ENCODE assay signal across 16 cellular contexts in the genomic region with DNA sequence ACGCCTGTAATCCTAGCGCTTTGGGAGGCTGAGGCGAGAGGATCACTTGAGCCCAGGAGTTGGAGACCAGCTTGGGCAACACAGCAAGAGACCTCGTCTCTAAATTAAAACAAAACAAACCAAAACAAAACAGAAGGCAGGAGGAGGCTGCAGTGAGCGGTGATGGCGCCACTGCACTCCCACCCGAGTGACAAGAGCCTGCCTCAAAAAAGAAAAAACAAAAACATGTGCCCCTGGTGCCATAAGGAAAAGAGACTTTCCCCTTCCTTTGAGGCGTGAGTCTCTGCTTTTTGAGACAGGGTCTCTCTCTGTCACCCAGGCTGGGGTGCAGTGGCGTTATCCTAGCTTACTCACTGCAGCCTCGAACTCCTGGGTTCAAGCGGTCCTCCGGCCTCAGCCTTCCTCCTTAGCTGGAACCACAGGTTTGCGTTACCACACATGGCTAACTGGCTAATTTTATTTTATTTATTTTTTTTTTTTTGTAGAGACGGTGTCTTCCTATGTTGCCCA. TPM values are rescaled to one million over a fixed set of nuclear protein-coding genes. Genes with fewer than 3 reads are reported as not detected.
A peak's percentile ranks its signal among the peaks of the same experiment; 100 is the strongest.
DNase-seq lines count a peak whose midpoint lies in the region; ATAC-seq and TF ChIP-seq lines count a peak whose summit lies in the region.
"Had no signal": no experiment of that assay in that cellular context is flagged by ENCODE, and none has a peak within 500 bp of the region (broad histone marks: within the 10 kb centered on the region; RNA-seq: fewer than 3 reads in every experiment).

No MANE protein-coding gene starts in this region.

- H3K27me3 ChIP-seq in dorsolateral prefrontal cortex (no peaks in the 10 kb centered on the region), psoas muscle (ENCODE audit: insufficient read depth in 3 of 3, low read length in 2 of 3) (no peaks in the 10 kb centered on the region)
- H3K27me3 ChIP-seq: thyroid gland had no signal

- H3K9me3 ChIP-seq in HEK293 (ENCODE audit: control insufficient read depth, insufficient read depth, low read depth, low read length) (no peaks in the 10 kb centered on the region), psoas muscle (no peaks in the 10 kb centered on the region)
- H3K9me3 ChIP-seq: thyroid gland had no signal

- H3K36me3 Mint-ChIP-seq in type B pancreatic cell, result no peaks in the 10 kb centered on the region

- no peak for ATAC-seq in psoas muscle
- ATAC-seq: PC-3 had no signal

- intact Hi-C loops in dorsolateral prefrontal cortex (cut with DNase I), result no loop called here
- intact Hi-C loops in psoas muscle (cut with DNase I), result no loop called here

- WGBS in psoas muscle, 3 donors, result 84 to 92% (median 88%) methylated on average over 14 of the region's 14 CpGs

- H3K9me3 Mint-ChIP-seq in type B pancreatic cell, result no peaks in the 10 kb centered on the region
- H3K9me3 Mint-ChIP-seq: activated T-helper 2 cell treated with anti-CD3 and anti-CD28 coated beads, Interferon-gamma antibody, Interleukin-2, Interleukin-4, amounts not matched to agents 10 μg/mL and 5 μg/mL and 100 μg/mL, durations not matched to agents 14 hours and 24 hours and 36 hours had no signal

- no peak overlapping the region for H3K4me3 ChIP-seq in HEK293 (ENCODE audit: low read depth, low read length)
- H3K4me3 ChIP-seq in dorsolateral prefrontal cortex, result no peak overlapping the region
- H3K4me3 ChIP-seq in psoas muscle, result no peak overlapping the region
- H3K4me3 ChIP-seq: thyroid gland had no signal

- H3K27me3 Mint-ChIP-seq in type B pancreatic cell, result no peaks in the 10 kb centered on the region
- H3K27me3 Mint-ChIP-seq: CD4-positive, alpha-beta memory T cell had no signal

- H3K4me1 Mint-ChIP-seq in type B pancreatic cell (ENCODE audit: unreplicated experiment), result peaks cover 11% of the 10 kb centered on the region

- H3K4me1 ChIP-seq in HEK293 (ENCODE audit: control insufficient read depth, insufficient read depth, low read length) (no peaks in the 10 kb centered on the region), psoas muscle (no peaks in the 10 kb centered on the region)
- H3K4me1 ChIP-seq: thyroid gland had no signal

- H3K4me3 Mint-ChIP-seq in type B pancreatic cell, result no peak overlapping the region

- POLR2A ChIA-PET in HEK293 (lab: Yijun Ruan, JAX), result interaction anchor here (0.8 kb wide), 1 partner anchor 220 kb away, joined by 7 read pairs; no protein-coding TSS in a partner anchor

- H3K27ac Mint-ChIP-seq in type B pancreatic cell, result no peak overlapping the region

- no peak for DNase-seq in dorsolateral prefrontal cortex
- DNase-seq in psoas muscle, result no peak
- DNase-seq in ecto neural progenitor cell (ENCODE audit: low spot score), result no peak
- no peak for DNase-seq in stimulated activated CD4-positive, alpha-beta T cell treated with anti-CD3 and anti-CD28 coated beads, Interleukin-2, amount 100 ng/mL, for 48 hours
- DNase-seq in type B pancreatic cell (ENCODE audit: extremely low spot score, unreplicated experiment), result no peak
- DNase-seq: effector CD4-positive, alpha-beta T cell; Kasumi-1; NCI-H1694; NCI-H524; stimulated activated CD4-positive, alpha-beta T cell treated with anti-CD3 and anti-CD28 coated beads, Interleukin-12 subunit alpha, Interleukin-12 subunit beta, amount 100 ng/mL, for 4 hours had no signal

- no peaks in the 10 kb centered on the region for H3K36me3 ChIP-seq in HEK293 (ENCODE audit: control insufficient read depth in 2 of 2, insufficient read depth in 1 of 2, low read length in 2 of 2)
- no peaks in the 10 kb centered on the region for H3K36me3 ChIP-seq in psoas muscle (ENCODE audit: insufficient read depth in 1 of 2, low read depth in 1 of 2)
- H3K36me3 ChIP-seq: thyroid gland had no signal

- peak overlapping the region; percentile 40 for H3K27ac ChIP-seq in C4-2B
- H3K27ac ChIP-seq in HEK293 (ENCODE audit: extremely low read depth, low read depth, low read length), result no peak overlapping the region
- H3K27ac ChIP-seq in dorsolateral prefrontal cortex, result peak overlapping the region in 30 of 59 donors; percentile 4 to 72 (median 45)
- H3K27ac ChIP-seq in psoas muscle, result peak overlapping the region; percentile 58

- CTCF ChIA-PET in HEK293 (lab: Yijun Ruan, JAX), result no interaction called here

- no peak for TF ChIP-seq CTCF in C4-2B (conservative IDR thresholded peaks at IDR 0.05)
- no peak for TF ChIP-seq CTCF in HEK293 (tag by site-specific recombination; IDR thresholded peaks at IDR 0.05)
- no peak for TF ChIP-seq CTCF in dorsolateral prefrontal cortex (IDR thresholded peaks at IDR 0.05 in 54 of 56, conservative IDR thresholded peaks at IDR 0.05 in 2 of 56; ENCODE audit: low read depth in 1 of 56, partially characterized antibody in 56 of 56)
- TF ChIP-seq CTCF in psoas muscle (IDR thresholded peaks at IDR 0.05), result no peak
- TF ChIP-seq CTCF in type B pancreatic cell (conservative IDR thresholded peaks at IDR 0.05), result no peak

TF ChIP-seq in HEK293, 187 proteins besides CTCF, POLR2A, EP300 and RAD21:
- TF ChIP-seq REST (tag by site-specific recombination; IDR thresholded peaks at IDR 0.05), result no peak
- TF ChIP-seq ZBTB20 (tag by site-specific recombination; IDR thresholded peaks at IDR 0.05), result no peak
- no peak for TF ChIP-seq ZEB2 (tag by site-specific recombination; IDR thresholded peaks at IDR 0.05)
- no peak for TF ChIP-seq SALL2 (tag by site-specific recombination; IDR thresholded peaks at IDR 0.05; ENCODE audit: borderline replicate concordance)
- peak; percentile 51; the same call in 1 of the 2 replicates for TF ChIP-seq WT1 (tag by site-specific recombination; IDR thresholded peaks at IDR 0.05)

RNA-seq across cellular contexts. Expression of gene EAPP, which starts 9.0 kb away (rescaled TPM):
- total RNA-seq in dorsolateral prefrontal cortex (10 to 100 TPM; 16.5 to 48.5 (median 35.5) TPM), psoas muscle (10 to 100 TPM; 19.9 to 28.2 (median 24.0) TPM), type B pancreatic cell (ENCODE audit: low replicate concordance) (36.8 and 38.3 TPM in 2 replicates)
- polyA plus RNA-seq in psoas muscle, result 10 to 100 TPM; 16.5 to 30.1 (median 22.9) TPM
